ENCODE assay signal across 24 cellular contexts in the genomic region with DNA sequence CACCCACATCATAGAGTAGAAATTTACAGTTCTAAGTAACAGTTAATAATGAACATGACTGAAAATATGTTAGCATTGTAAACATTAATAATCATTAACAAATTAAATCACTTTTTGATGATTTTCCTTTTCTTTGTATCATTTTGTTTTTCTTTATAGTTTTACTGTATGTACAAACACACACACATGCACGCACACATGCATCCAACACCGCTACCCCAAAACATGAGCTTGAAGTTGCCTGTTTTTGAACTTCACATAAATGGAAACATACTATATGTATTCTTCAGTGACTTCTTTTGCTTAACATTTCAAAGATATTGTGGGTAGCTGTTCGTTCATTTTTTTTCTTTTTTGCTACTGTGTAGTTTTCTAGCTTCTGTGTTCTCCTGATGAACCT.
"Had no signal": no experiment of that assay in that cellular context is flagged by ENCODE, and none has a peak within 500 bp of the region (broad histone marks: within the 10 kb centered on the region; RNA-seq: fewer than 3 reads in every experiment).

No MANE protein-coding gene starts in this region.

- ATAC-seq: K562, PC-3 had no signal

- H3K27me3 ChIP-seq: SJSA1 had no signal

- H3K36me3 Mint-ChIP-seq: IgD-negative memory B cell had no signal

- H3K4me2 ChIP-seq: KMS-11 had no signal

- H3K27ac Mint-ChIP-seq: IgD-negative memory B cell had no signal

- H3K4me3 Mint-ChIP-seq: IgD-negative memory B cell had no signal

- H3K9me3 ChIP-seq: SJSA1 had no signal

- H3K9me3 Mint-ChIP-seq: IgD-negative memory B cell had no signal

- H3K4me3 ChIP-seq: K562, SJSA1, SK-N-MC had no signal

- H3K9ac ChIP-seq: KMS-11 had no signal

- H3K27me3 Mint-ChIP-seq: IgD-negative memory B cell had no signal

- DNase-seq: Kasumi-1, MM.1S, NCI-H1092 treated with DMSO at 0.1 percent for 48 hours, NCI-H1436, NCI-H187, NCI-H2029, NCI-H2081 treated with DMSO at 0.1 percent for 48 hours, NCI-H2171, NCI-H226, NCI-H446, NCI-H510A, NCI-H524 treated with DMSO at 0.1 percent for 48 hours, NCI-H69, NCI-H774, PC-3, Right ventricle myocardium superior, RPMI8226, SIG-M5, SW 1271 had no signal

- H3K27ac ChIP-seq: KMS-11, SJSA1, SK-N-MC had no signal
